Comparison of ENCODE assay signal across 28 cellular contexts in the genomic region with DNA sequence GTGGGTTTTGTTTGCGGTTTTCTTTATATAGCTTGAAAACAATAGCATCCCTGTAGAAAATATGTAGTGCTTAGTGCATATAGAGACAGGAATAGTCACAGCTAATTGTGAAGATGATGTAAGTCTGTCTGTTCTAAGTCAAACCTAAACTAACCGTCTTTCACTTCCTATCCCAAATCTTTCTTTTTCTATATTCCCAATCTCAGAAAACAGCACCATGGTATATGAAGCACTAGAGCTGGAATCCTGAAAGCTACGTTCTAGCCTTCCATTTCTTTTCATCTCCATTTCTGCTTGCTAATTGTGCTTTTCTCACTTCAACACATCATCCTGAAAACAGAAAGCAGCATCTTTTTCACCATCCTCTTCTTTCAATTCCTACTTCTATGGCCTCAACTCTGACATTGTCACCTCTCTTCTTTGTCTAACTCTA.
"Had no signal": no experiment of that assay in that cellular context is flagged by ENCODE, and none has a peak within 500 bp of the region (broad histone marks: within the 10 kb centered on the region; RNA-seq: fewer than 3 reads in every experiment).

No MANE protein-coding gene starts in this region.

- H3K36me3 Mint-ChIP-seq: activated naive CD4-positive, alpha-beta T cell treated with anti-CD3 and anti-CD28 coated beads, Interleukin-2, amount 10 ng/mL, durations not matched to agents 7 days and 5 days; natural killer cell; neural progenitor cell; stimulated activated naive B cell treated with anti-CD40 and anti-IgM and Interleukin-4, amounts not matched to agents 10 μg/mL and 1 μg/mL and 100 μg/mL, for 72 hours had no signal

- H3K4me3 ChIP-seq: gastroesophageal sphincter, hepatocyte, left ventricle myocardium inferior, lung, neural progenitor cell, right atrium auricular region, tibial nerve had no signal

- H3K27me3 Mint-ChIP-seq: activated CD4-positive, alpha-beta memory T cell treated with anti-CD3 and anti-CD28 coated beads, Interleukin-2, amount 10 ng/mL, durations not matched to agents 7 days and 5 days; activated CD4-positive, alpha-beta T cell treated with anti-CD3 and anti-CD28 coated beads, Interleukin-2, amount 10 ng/mL, durations not matched to agents 7 days and 5 days; activated naive CD4-positive, alpha-beta T cell treated with anti-CD3 and anti-CD28 coated beads, Interleukin-2, amount 10 ng/mL, durations not matched to agents 7 days and 5 days; activated T-cell treated with anti-CD3 and anti-CD28 coated beads, Interleukin-2, amount 50 U/mL, for 24 hours; effector memory CD8-positive, alpha-beta T cell; stimulated activated naive B cell treated with anti-CD40 and anti-IgM and Interleukin-4, amounts not matched to agents 10 μg/mL and 1 μg/mL and 100 μg/mL, for 72 hours had no signal

- H3K27me3 ChIP-seq: brain microvascular endothelial cell, gastroesophageal sphincter, hepatocyte, neural progenitor cell, right atrium auricular region, tibial nerve had no signal

- H3K4me3 Mint-ChIP-seq: activated CD4-positive, alpha-beta memory T cell treated with anti-CD3 and anti-CD28 coated beads, Interleukin-2, amount 10 ng/mL, durations not matched to agents 7 days and 5 days; activated CD4-positive, alpha-beta T cell treated with anti-CD3 and anti-CD28 coated beads, Interleukin-2, amount 10 ng/mL, durations not matched to agents 7 days and 5 days; activated naive CD4-positive, alpha-beta T cell treated with anti-CD3 and anti-CD28 coated beads, Interleukin-2, amount 10 ng/mL, durations not matched to agents 7 days and 5 days; activated T-cell treated with anti-CD3 and anti-CD28 coated beads, Interleukin-2, amount 50 U/mL, for 24 hours; effector memory CD8-positive, alpha-beta T cell; natural killer cell; neural progenitor cell; stimulated activated naive B cell treated with anti-CD40 and anti-IgM and Interleukin-4, amounts not matched to agents 10 μg/mL and 1 μg/mL and 100 μg/mL, for 72 hours; WTC11 had no signal

- H3K27ac ChIP-seq: brain microvascular endothelial cell, gastroesophageal sphincter, hepatocyte, left ventricle myocardium inferior, neural progenitor cell, parathyroid adenoma, right atrium auricular region, tibial nerve had no signal

- ATAC-seq: effector memory CD8-positive, alpha-beta T cell; gastroesophageal sphincter; natural killer cell; stimulated activated naive B cell treated with anti-CD40 and anti-IgM and Interleukin-4, amounts not matched to agents 10 μg/mL and 1 μg/mL and 100 μg/mL, for 72 hours; WTC11 had no signal

- FAIRE-seq: astrocyte had no signal

- H2AFZ ChIP-seq: hepatocyte, neural progenitor cell, parathyroid adenoma had no signal

- H3K4me1 ChIP-seq: gastroesophageal sphincter, left ventricle myocardium inferior, neural progenitor cell, parathyroid adenoma, right atrium auricular region, tibial nerve had no signal

- H3K9me3 Mint-ChIP-seq: activated CD4-positive, alpha-beta T cell treated with anti-CD3 and anti-CD28 coated beads, Interleukin-2, amount 10 ng/mL, durations not matched to agents 7 days and 5 days; neural progenitor cell had no signal

- DNase-seq: activated CD4-positive, alpha-beta memory T cell treated with anti-CD3 and anti-CD28 coated beads, Interleukin-2, amount 10 ng/mL, durations not matched to agents 7 days and 5 days; activated CD4-positive, alpha-beta T cell treated with anti-CD3 and anti-CD28 coated beads for 1 hour; activated CD4-positive, alpha-beta T cell treated with anti-CD3 and anti-CD28 coated beads, Interleukin-2, amount 10 ng/mL, durations not matched to agents 7 days and 5 days; activated CD8-positive, alpha-beta memory T cell treated with anti-CD3 and anti-CD28 coated beads, Interleukin-2, amount 50 U/mL, for 48 hours; activated gamma-delta T cell; activated naive CD4-positive, alpha-beta T cell treated with anti-CD3 and anti-CD28 coated beads, Interleukin-2, amount 10 ng/mL, durations not matched to agents 7 days and 5 days; activated T-cell treated with anti-CD3 and anti-CD28 coated beads, Interleukin-2, amount 50 U/mL, for 24 hours; amniotic stem cell; brain microvascular endothelial cell; cortex of kidney; effector memory CD8-positive, alpha-beta T cell; islet precursor cell; left ventricle myocardium inferior; mesendoderm; natural killer cell; occipital lobe; stimulated activated CD4-positive, alpha-beta T cell treated with anti-CD3 and anti-CD28 coated beads, Interleukin-15, amount 100 ng/mL, for 24 hours; stimulated activated CD4-positive, alpha-beta T cell treated with anti-CD3 and anti-CD28 coated beads, Interleukin-2, amount 100 ng/mL, for 24 hours; stimulated activated naive B cell treated with anti-CD40 and anti-IgM and Interleukin-4, amounts not matched to agents 10 μg/mL and 1 μg/mL and 100 μg/mL, for 72 hours had no signal

- H3K4me1 Mint-ChIP-seq: activated CD4-positive, alpha-beta memory T cell treated with anti-CD3 and anti-CD28 coated beads, Interleukin-2, amount 10 ng/mL, durations not matched to agents 7 days and 5 days; activated CD4-positive, alpha-beta T cell treated with anti-CD3 and anti-CD28 coated beads, Interleukin-2, amount 10 ng/mL, durations not matched to agents 7 days and 5 days; activated naive CD4-positive, alpha-beta T cell treated with anti-CD3 and anti-CD28 coated beads, Interleukin-2, amount 10 ng/mL, durations not matched to agents 7 days and 5 days; stimulated activated naive B cell treated with anti-CD40 and anti-IgM and Interleukin-4, amounts not matched to agents 10 μg/mL and 1 μg/mL and 100 μg/mL, for 72 hours had no signal

- H3K27ac Mint-ChIP-seq: activated CD4-positive, alpha-beta memory T cell treated with anti-CD3 and anti-CD28 coated beads, Interleukin-2, amount 10 ng/mL, durations not matched to agents 7 days and 5 days; activated CD4-positive, alpha-beta T cell treated with anti-CD3 and anti-CD28 coated beads, Interleukin-2, amount 10 ng/mL, durations not matched to agents 7 days and 5 days; activated naive CD4-positive, alpha-beta T cell treated with anti-CD3 and anti-CD28 coated beads, Interleukin-2, amount 10 ng/mL, durations not matched to agents 7 days and 5 days; activated T-cell treated with anti-CD3 and anti-CD28 coated beads, Interleukin-2, amount 50 U/mL, for 24 hours; effector memory CD8-positive, alpha-beta T cell; natural killer cell; neural progenitor cell; stimulated activated naive B cell treated with anti-CD40 and anti-IgM and Interleukin-4, amounts not matched to agents 10 μg/mL and 1 μg/mL and 100 μg/mL, for 72 hours; WTC11 had no signal

- H3K4me2 ChIP-seq: hepatocyte, neural progenitor cell had no signal

- H3K36me3 ChIP-seq: brain microvascular endothelial cell, gastroesophageal sphincter, left ventricle myocardium inferior, neural progenitor cell, right atrium auricular region, tibial nerve had no signal

- H3K79me2 ChIP-seq: hepatocyte, parathyroid adenoma had no signal

- H3K9me3 ChIP-seq: gastroesophageal sphincter, left ventricle myocardium inferior, right atrium auricular region, tibial nerve had no signal
